Comparison of ENCODE assay signal across 1 cellular context in genomic region chr3:148077951-148078350, GRCh38.
TF ChIP-seq lines count a peak whose summit lies in the region.

No MANE protein-coding gene starts in this region.

TF ChIP-seq in HepG2, 621 proteins besides CTCF, POLR2A, EP300 and RAD21 (continued from another document):
- no peak for TF ChIP-seq ZMYM4 (CRISPR knock-in tag; IDR thresholded peaks at IDR 0.05)
- TF ChIP-seq TFDP1 (CRISPR knock-in tag; IDR thresholded peaks at IDR 0.05; ENCODE audit: borderline replicate concordance): no peak
